Comparison of ENCODE assay signal across 1 cellular context in the genomic region with DNA sequence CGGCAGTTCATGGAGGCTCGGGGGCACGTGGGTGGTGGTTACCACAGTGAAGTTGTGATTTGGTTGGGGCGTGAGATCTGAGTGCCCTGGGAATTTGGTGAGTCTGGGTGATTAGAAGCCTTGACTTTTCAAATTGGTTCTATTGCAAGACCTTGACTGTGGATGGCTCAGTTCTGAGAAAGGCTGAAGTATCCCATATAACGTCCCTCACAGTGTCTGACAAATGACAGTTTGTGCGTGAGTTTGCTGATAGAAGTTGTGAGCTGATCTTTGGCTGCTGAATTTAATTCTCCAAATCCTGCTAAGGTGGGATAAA.
A peak's percentile ranks its signal among the peaks of the same experiment; 100 is the strongest.
TF ChIP-seq lines count a peak whose summit lies in the region.

No MANE protein-coding gene starts in this region.

TF ChIP-seq in K562, 482 proteins besides CTCF, POLR2A, EP300 and RAD21:
- TF ChIP-seq KDM1A (IDR thresholded peaks at IDR 0.05): peak in 1 of 2 experiments; percentile 34; a peak in 1 of 4 replicates
- no peak for TF ChIP-seq NFATC3 (IDR thresholded peaks at IDR 0.05)
- no peak for TF ChIP-seq SMAD4 (CRISPR knock-in tag; conservative IDR thresholded peaks at IDR 0.05)
- no peak for TF ChIP-seq ILK (tag; IDR thresholded peaks at IDR 0.05; ENCODE audit: borderline replicate concordance, low read depth)
- no peak for TF ChIP-seq ZBTB8A (IDR thresholded peaks at IDR 0.05; ENCODE audit: partially characterized antibody)
- no peak for TF ChIP-seq ZNF707 (CRISPR knock-in tag; conservative IDR thresholded peaks at IDR 0.05)
- TF ChIP-seq YY1 (IDR thresholded peaks at IDR 0.05; ENCODE audit: borderline replicate concordance in 1 of 3, control insufficient read depth in 1 of 3, extremely low read depth in 1 of 3, insufficient read depth in 3 of 3, insufficient read length in 1 of 3, insufficient replicate concordance in 2 of 3, low read depth in 1 of 3, low read length in 2 of 3): peak in 1 of 3 experiments; percentile 44
- TF ChIP-seq BHLHE40 (IDR thresholded peaks at IDR 0.05; ENCODE audit: low read length): peak; percentile 37; the same call in 1 of the 2 replicates
- peak in 1 of 2 experiments; percentile 41; a peak in 1 of 4 replicates for TF ChIP-seq SIN3A (IDR thresholded peaks at IDR 0.05; ENCODE audit: borderline replicate concordance in 2 of 2, control insufficient read depth in 1 of 2, low read depth in 2 of 2, low read length in 2 of 2)
- TF ChIP-seq L3MBTL2 (IDR thresholded peaks at IDR 0.05): peak; percentile 24; the same call in 1 of the 2 replicates
- TF ChIP-seq MAZ (CRISPR knock-in tag; conservative IDR thresholded peaks at IDR 0.05 in 1 of 2, IDR thresholded peaks at IDR 0.05 in 1 of 2): no peak
- peak; percentile 78; the same call in 1 of the 2 replicates for TF ChIP-seq PHF21A (IDR thresholded peaks at IDR 0.05; ENCODE audit: borderline replicate concordance, low read depth)
- no peak for TF ChIP-seq FOXK1 (CRISPR knock-in tag; IDR thresholded peaks at IDR 0.05; ENCODE audit: borderline replicate concordance)
- TF ChIP-seq, protein P1, sequence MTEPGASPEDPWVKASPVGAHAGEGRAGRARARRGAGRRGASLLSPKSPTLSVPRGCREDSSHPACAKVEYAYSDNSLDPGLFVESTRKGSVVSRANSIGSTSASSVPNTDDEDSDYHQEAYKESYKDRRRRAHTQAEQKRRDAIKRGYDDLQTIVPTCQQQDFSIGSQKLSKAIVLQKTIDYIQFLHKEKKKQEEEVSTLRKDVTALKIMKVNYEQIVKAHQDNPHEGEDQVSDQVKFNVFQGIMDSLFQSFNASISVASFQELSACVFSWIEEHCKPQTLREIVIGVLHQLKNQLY (CRISPR knock-in tag; conservative IDR thresholded peaks at IDR 0.05): no peak
- TF ChIP-seq SMARCE1 (IDR thresholded peaks at IDR 0.05): no peak
- no peak for TF ChIP-seq ZNF121 (CRISPR knock-in tag; conservative IDR thresholded peaks at IDR 0.05)
- TF ChIP-seq, protein P2, sequence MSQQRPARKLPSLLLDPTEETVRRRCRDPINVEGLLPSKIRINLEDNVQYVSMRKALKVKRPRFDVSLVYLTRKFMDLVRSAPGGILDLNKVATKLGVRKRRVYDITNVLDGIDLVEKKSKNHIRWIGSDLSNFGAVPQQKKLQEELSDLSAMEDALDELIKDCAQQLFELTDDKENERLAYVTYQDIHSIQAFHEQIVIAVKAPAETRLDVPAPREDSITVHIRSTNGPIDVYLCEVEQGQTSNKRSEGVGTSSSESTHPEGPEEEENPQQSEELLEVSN (IDR thresholded peaks at IDR 0.05; ENCODE audit: borderline replicate concordance in 1 of 2, extremely low read depth in 1 of 2, insufficient read depth in 1 of 2, insufficient read length in 1 of 2, low read depth in 1 of 2, low read length in 1 of 2, poor library complexity in 1 of 2, severe bottlenecking in 1 of 2): peak in 1 of 2 experiments; percentile 6
- TF ChIP-seq, protein P3, sequence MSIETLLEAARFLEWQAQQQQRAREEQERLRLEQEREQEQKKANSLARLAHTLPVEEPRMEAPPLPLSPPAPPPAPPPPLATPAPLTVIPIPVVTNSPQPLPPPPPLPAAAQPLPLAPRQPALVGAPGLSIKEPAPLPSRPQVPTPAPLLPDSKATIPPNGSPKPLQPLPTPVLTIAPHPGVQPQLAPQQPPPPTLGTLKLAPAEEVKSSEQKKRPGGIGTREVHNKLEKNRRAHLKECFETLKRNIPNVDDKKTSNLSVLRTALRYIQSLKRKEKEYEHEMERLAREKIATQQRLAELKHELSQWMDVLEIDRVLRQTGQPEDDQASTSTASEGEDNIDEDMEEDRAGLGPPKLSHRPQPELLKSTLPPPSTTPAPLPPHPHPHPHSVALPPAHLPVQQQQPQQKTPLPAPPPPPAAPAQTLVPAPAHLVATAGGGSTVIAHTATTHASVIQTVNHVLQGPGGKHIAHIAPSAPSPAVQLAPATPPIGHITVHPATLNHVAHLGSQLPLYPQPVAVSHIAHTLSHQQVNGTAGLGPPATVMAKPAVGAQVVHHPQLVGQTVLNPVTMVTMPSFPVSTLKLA (conservative IDR thresholded peaks at IDR 0.05): 0 out of 4 replicates have a peak, but pooled peaks of 1 of the 2 experiments have one; percentile 23
- TF ChIP-seq POLR2AphosphoS5 (IDR thresholded peaks at IDR 0.05; ENCODE audit: control insufficient read depth, insufficient read depth, low read depth, low read length): no peak
- no peak for TF ChIP-seq ZBTB1 (CRISPR knock-in tag; IDR thresholded peaks at IDR 0.05; ENCODE audit: borderline replicate concordance, low read depth)
- no peak for TF ChIP-seq FOXP1 (CRISPR knock-in tag; IDR thresholded peaks at IDR 0.05)
- TF ChIP-seq, protein P4, sequence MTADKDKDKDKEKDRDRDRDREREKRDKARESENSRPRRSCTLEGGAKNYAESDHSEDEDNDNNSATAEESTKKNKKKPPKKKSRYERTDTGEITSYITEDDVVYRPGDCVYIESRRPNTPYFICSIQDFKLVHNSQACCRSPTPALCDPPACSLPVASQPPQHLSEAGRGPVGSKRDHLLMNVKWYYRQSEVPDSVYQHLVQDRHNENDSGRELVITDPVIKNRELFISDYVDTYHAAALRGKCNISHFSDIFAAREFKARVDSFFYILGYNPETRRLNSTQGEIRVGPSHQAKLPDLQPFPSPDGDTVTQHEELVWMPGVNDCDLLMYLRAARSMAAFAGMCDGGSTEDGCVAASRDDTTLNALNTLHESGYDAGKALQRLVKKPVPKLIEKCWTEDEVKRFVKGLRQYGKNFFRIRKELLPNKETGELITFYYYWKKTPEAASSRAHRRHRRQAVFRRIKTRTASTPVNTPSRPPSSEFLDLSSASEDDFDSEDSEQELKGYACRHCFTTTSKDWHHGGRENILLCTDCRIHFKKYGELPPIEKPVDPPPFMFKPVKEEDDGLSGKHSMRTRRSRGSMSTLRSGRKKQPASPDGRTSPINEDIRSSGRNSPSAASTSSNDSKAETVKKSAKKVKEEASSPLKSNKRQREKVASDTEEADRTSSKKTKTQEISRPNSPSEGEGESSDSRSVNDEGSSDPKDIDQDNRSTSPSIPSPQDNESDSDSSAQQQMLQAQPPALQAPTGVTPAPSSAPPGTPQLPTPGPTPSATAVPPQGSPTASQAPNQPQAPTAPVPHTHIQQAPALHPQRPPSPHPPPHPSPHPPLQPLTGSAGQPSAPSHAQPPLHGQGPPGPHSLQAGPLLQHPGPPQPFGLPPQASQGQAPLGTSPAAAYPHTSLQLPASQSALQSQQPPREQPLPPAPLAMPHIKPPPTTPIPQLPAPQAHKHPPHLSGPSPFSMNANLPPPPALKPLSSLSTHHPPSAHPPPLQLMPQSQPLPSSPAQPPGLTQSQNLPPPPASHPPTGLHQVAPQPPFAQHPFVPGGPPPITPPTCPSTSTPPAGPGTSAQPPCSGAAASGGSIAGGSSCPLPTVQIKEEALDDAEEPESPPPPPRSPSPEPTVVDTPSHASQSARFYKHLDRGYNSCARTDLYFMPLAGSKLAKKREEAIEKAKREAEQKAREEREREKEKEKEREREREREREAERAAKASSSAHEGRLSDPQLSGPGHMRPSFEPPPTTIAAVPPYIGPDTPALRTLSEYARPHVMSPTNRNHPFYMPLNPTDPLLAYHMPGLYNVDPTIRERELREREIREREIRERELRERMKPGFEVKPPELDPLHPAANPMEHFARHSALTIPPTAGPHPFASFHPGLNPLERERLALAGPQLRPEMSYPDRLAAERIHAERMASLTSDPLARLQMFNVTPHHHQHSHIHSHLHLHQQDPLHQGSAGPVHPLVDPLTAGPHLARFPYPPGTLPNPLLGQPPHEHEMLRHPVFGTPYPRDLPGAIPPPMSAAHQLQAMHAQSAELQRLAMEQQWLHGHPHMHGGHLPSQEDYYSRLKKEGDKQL (CRISPR knock-in tag; IDR thresholded peaks at IDR 0.05; ENCODE audit: borderline replicate concordance): no peak
- TF ChIP-seq EGR1 (conservative IDR thresholded peaks at IDR 0.05): peak; percentile 48; the same call in 1 of the 2 replicates
- TF ChIP-seq, protein P5, sequence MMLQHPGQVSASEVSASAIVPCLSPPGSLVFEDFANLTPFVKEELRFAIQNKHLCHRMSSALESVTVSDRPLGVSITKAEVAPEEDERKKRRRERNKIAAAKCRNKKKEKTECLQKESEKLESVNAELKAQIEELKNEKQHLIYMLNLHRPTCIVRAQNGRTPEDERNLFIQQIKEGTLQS (IDR thresholded peaks at IDR 0.05): no peak
- TF ChIP-seq, protein P5 (CRISPR knock-in tag; conservative IDR thresholded peaks at IDR 0.05): 0 out of 2 replicates have a peak, but pooled peaks have one; percentile 6
